26 cellular contexts compared by ENCODE assay signal in the genomic region with DNA sequence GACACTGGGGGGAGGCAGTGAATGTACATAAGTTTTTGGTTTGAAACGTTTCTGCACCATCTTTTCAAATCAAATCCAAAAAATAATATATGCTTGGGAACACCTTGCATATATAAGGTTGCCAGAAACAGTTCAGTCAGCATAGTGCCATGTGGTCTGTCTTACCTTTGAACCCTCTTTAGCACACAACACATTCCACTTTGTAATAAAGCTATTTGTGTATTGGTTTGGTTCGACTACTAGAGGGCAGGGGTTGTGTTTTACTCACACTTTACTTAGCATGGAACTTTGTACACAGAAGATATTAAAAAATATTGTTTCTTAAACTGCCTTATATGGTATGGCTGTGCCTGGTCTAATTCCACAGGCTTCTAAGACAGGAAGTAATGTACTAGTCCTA.
"Had no signal": no experiment of that assay in that cellular context is flagged by ENCODE, and none has a peak within 500 bp of the region (broad histone marks: within the 10 kb centered on the region; RNA-seq: fewer than 3 reads in every experiment).

No MANE protein-coding gene starts in this region.

- H3K27ac ChIP-seq: esophagus muscularis mucosa, foreskin keratinocyte, gastroesophageal sphincter, heart left ventricle, parathyroid adenoma, tibial artery, upper lobe of left lung had no signal

- H3K27me3 ChIP-seq: esophagus muscularis mucosa, foreskin keratinocyte, gastroesophageal sphincter, heart left ventricle, testis, tibial artery, upper lobe of left lung had no signal

- FAIRE-seq: endothelial cell of umbilical vein, islet of Langerhans, urothelium cell line had no signal

- H3K4me1 ChIP-seq: foreskin keratinocyte, gastroesophageal sphincter, heart left ventricle, parathyroid adenoma, testis, tibial artery, upper lobe of left lung had no signal

- H3K9me3 ChIP-seq: esophagus muscularis mucosa, gastroesophageal sphincter, heart left ventricle, testis, tibial artery, upper lobe of left lung had no signal

- H3K4me3 ChIP-seq: esophagus muscularis mucosa, gastroesophageal sphincter, heart left ventricle, lung, testis, tibial artery, upper lobe of left lung had no signal

- DNase-seq: caudate nucleus; cerebellar nuclear complex; effector memory CD4-positive, alpha-beta T cell; foreskin keratinocyte; heart left ventricle; hippocampal formation; left cardiac atrium; left ventricle myocardium superior; natural killer cell; occipital lobe; stimulated activated CD4-positive, alpha-beta T cell treated with anti-CD3 and anti-CD28 coated beads, Interleukin-2, amount 100 ng/mL, for 24 hours; stimulated activated CD4-positive, alpha-beta T cell treated with anti-CD3 and anti-CD28 coated beads, Interleukin-4, amount 100 ng/mL, for 24 hours; stimulated activated naive CD4-positive, alpha-beta T cell treated with Interleukin-2 at 50 U/mL for 16 hours; substantia nigra; testis; tibial artery; upper lobe of left lung had no signal

- ATAC-seq: foreskin keratinocyte; gastroesophageal sphincter; heart left ventricle; left cardiac atrium; left ventricle myocardium superior; natural killer cell; sciatic nerve; stimulated activated effector memory CD8-positive, alpha-beta T cell treated with anti-CD3 and anti-CD28 coated beads, Interleukin-12 subunit alpha, Interleukin-12 subunit beta, amount 100 ng/mL, for 72 hours had no signal
